In the genomic region with DNA sequence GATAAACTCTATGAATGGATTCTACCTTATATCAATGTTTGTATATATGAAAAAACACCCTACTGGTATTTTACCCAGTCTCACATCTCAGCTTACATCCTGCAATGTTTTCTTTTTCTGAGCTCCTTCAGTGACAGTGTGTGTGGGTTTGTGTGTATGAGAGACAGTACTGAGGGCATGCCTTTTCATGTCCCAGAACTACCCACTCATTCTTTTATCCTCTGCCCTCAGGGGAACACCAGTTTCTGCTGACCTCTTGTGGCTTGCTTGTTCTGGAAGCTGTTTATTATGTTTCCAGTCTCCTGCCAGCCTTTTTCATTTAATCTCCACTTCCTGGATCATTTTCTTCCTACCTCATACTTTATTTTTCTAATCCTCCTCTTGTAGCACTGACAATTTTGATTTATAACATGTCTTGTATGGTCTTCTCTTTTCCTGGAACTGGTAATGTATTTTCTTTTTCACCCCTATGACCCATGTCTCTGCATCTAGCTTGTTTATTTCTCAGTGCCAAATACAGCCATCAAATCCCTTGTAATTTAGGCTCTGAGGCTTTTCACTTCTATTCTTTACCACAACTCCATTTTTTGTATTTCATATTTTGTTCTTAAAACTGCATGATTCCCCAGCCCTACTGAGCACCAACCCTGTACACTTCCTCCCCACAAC, we compare ENCODE assay signal across 10 cellular contexts.
DNase-seq lines count a peak whose midpoint lies in the region; TF ChIP-seq lines count a peak whose summit lies in the region.
"Had no signal": no experiment of that assay in that cellular context is flagged by ENCODE, and none has a peak within 500 bp of the region (broad histone marks: within the 10 kb centered on the region; RNA-seq: fewer than 3 reads in every experiment).

No MANE protein-coding gene starts in this region.

- H3K4me3 ChIP-seq in iPS DF 6.9 (ENCODE audit: low read length) = no peak overlapping the region
- H3K4me3 ChIP-seq in SJCRH30 = no peak overlapping the region
- no peak overlapping the region for H3K4me3 ChIP-seq in coronary artery

- H3K27ac ChIP-seq in iPS DF 6.9 (ENCODE audit: low read length) (no peak overlapping the region), SJCRH30 (no peak overlapping the region), coronary artery (no peak overlapping the region)

- H3K36me3 ChIP-seq in iPS DF 6.9 (ENCODE audit: control insufficient read depth, insufficient read depth, low read length) (no peaks in the 10 kb centered on the region), SJCRH30 (no peaks in the 10 kb centered on the region)

- peak; percentile 9 for DNase-seq in G401 (ENCODE audit: low spot score)
- DNase-seq in H4 (ENCODE audit: low spot score) = peak; percentile 72
- DNase-seq in NCI-H526 (lab: John Stamatoyannopoulos, UW) = peak; percentile 14 to 53
- peak; percentile 9 for DNase-seq in iPS DF 6.9 (ENCODE audit: low read depth, low spot score)
- no peak for DNase-seq in SJCRH30
- no peak for DNase-seq in stimulated activated naive CD4-positive, alpha-beta T cell (lab: John Stamatoyannopoulos, UW)
- DNase-seq in coronary artery (ENCODE audit: low spot score) = no peak
- DNase-seq in stimulated activated CD8-positive, alpha-beta memory T cell treated with anti-CD3 and anti-CD28 coated beads, Interleukin-4, amount 100 ng/mL, for 48 hours = no peak
- DNase-seq: left cardiac atrium, NCI-H345 had no signal

- no peaks in the 10 kb centered on the region for H3K27me3 ChIP-seq in iPS DF 6.9 (ENCODE audit: control insufficient read depth, insufficient read depth, low read length)
- H3K27me3 ChIP-seq in SJCRH30 = no peaks in the 10 kb centered on the region

- no peaks in the 10 kb centered on the region for H3K4me1 ChIP-seq in iPS DF 6.9 (ENCODE audit: control insufficient read depth, insufficient read depth, low read length)
- H3K4me1 ChIP-seq in SJCRH30 = no peaks in the 10 kb centered on the region

- no peak for TF ChIP-seq CTCF in coronary artery (IDR thresholded peaks at IDR 0.05)

- H3K9me3 ChIP-seq in iPS DF 6.9 (ENCODE audit: control insufficient read depth, insufficient read depth, low read length) (no peaks in the 10 kb centered on the region), SJCRH30 (replicated peaks) (no peaks in the 10 kb centered on the region)

- in situ Hi-C loops in G401 (cut with HindIII; ENCODE audit: low sequenced_read_pairs) = no loop called here

Comparison
In these comparisons a context has a peak if more than half of its experiments do, and no peak if none do; other contexts are left out.
1. DNase-seq: peak in G401 (single experiment), H4 (single experiment), NCI-H526 (2 of 2) and iPS DF 6.9 (single experiment); none in SJCRH30 (0 of 2), stimulated activated naive CD4-positive, alpha-beta T cell (0 of 6), coronary artery (single experiment) and stimulated activated CD8-positive, alpha-beta memory T cell treated with anti-CD3 and anti-CD28 coated beads, Interleukin-4, amount 100 ng/mL, for 48 hours (single experiment).